Comparison of ENCODE assay signal across 8 cellular contexts in genomic region chr11:111541209-111542061, GRCh38. TPM values are rescaled to one million over a fixed set of nuclear protein-coding genes. Genes with fewer than 3 reads are reported as not detected.
DNase-seq lines count a peak whose midpoint lies in the region; ATAC-seq and TF ChIP-seq lines count a peak whose summit lies in the region.

No MANE protein-coding gene starts in this region.

- TF ChIP-seq POLR2A in adrenal gland (IDR thresholded peaks at IDR 0.05), result no peak

- H3K4me1 Mint-ChIP-seq in activated naive CD4-positive, alpha-beta T cell treated with anti-CD3 and anti-CD28 coated beads, Interleukin-2, amount 50 U/mL, for 24 hours, result peaks cover 27% of the 10 kb centered on the region
- H3K4me1 Mint-ChIP-seq in progenitor cell of endocrine pancreas (ENCODE audit: low read depth), result peaks cover 6% of the 10 kb centered on the region

- no peak for ATAC-seq in HG02623 (IDR thresholded peaks at IDR 0.05; ENCODE audit: unreplicated experiment)

- H3K4me1 ChIP-seq in adrenal gland (replicated peaks in 1 of 2), result peaks cover 13 to 21% of the 10 kb centered on the region in 2 donors
- peaks cover 0 to 26% of the 10 kb centered on the region in 2 donors for H3K4me1 ChIP-seq in right atrium auricular region

- WGBS in adrenal gland, 4 donors, result 3 to 7% (median 5%) methylated on average over 24 to 42 of the region's 42 CpGs

- peak overlapping the region; percentile 74 for H3K4me3 Mint-ChIP-seq in activated naive CD4-positive, alpha-beta T cell treated with anti-CD3 and anti-CD28 coated beads, Interleukin-2, amount 50 U/mL, for 24 hours
- H3K4me3 Mint-ChIP-seq in progenitor cell of endocrine pancreas (ENCODE audit: low read depth), result peak overlapping the region; percentile 67

- H3K27me3 ChIP-seq in adrenal gland (peaks cover 20% of the 10 kb centered on the region), right atrium auricular region (no peaks in the 10 kb centered on the region)

- no peaks in the 10 kb centered on the region for H3K36me3 Mint-ChIP-seq in activated naive CD4-positive, alpha-beta T cell treated with anti-CD3 and anti-CD28 coated beads, Interleukin-2, amount 50 U/mL, for 24 hours
- H3K36me3 Mint-ChIP-seq in progenitor cell of endocrine pancreas (ENCODE audit: insufficient read depth), result no peaks in the 10 kb centered on the region

- H3K4me3 ChIP-seq in adrenal gland (peak overlapping the region in 2 of 4 donors; percentile 18 to 63), right atrium auricular region (peak overlapping the region; percentile 60 to 63)

- peak overlapping the region in 2 of 5 donors; percentile 50 to 76 for H3K27ac ChIP-seq in adrenal gland
- peak overlapping the region; percentile 64 to 66 for H3K27ac ChIP-seq in right atrium auricular region

- no peaks in the 10 kb centered on the region for H3K36me3 ChIP-seq in adrenal gland (replicated peaks in 1 of 2)
- no peaks in the 10 kb centered on the region for H3K36me3 ChIP-seq in right atrium auricular region

- peaks cover 58% of the 10 kb centered on the region for H3K27me3 Mint-ChIP-seq in activated naive CD4-positive, alpha-beta T cell treated with anti-CD3 and anti-CD28 coated beads, Interleukin-2, amount 50 U/mL, for 24 hours
- peaks cover 66% of the 10 kb centered on the region for H3K27me3 Mint-ChIP-seq in progenitor cell of endocrine pancreas

- TF ChIP-seq CTCF in adrenal gland (IDR thresholded peaks at IDR 0.05), result no peak
- no peak for TF ChIP-seq CTCF in right atrium auricular region (IDR thresholded peaks at IDR 0.05)
- no peak for TF ChIP-seq CTCF in progenitor cell of endocrine pancreas (IDR thresholded peaks at IDR 0.05; ENCODE audit: unreplicated experiment)

- no peaks in the 10 kb centered on the region for H3K9me3 ChIP-seq in adrenal gland (replicated peaks in 1 of 3)
- no peaks in the 10 kb centered on the region for H3K9me3 ChIP-seq in right atrium auricular region

- intact Hi-C loops in adrenal gland (cut with DNase I), result no loop called here

- no peak for DNase-seq in activated naive CD4-positive, alpha-beta T cell treated with Interleukin-2 at 50 U/mL for 16 hours
- peak in 6 of 7 donors; percentile 44 to 78 (median 59) for DNase-seq in adrenal gland
- no peak for DNase-seq in right atrium auricular region (ENCODE audit: low spot score)
- no peak for DNase-seq in progenitor cell of endocrine pancreas (ENCODE audit: low spot score, unreplicated experiment)
- DNase-seq in NCI-H2081 treated with DMSO at 0.1 percent for 48 hours (lab: John Stamatoyannopoulos, UW), result no peak
- no peak for DNase-seq in COR-L47 (lab: John Stamatoyannopoulos, UW)

- no peak overlapping the region for H3K27ac Mint-ChIP-seq in activated naive CD4-positive, alpha-beta T cell treated with anti-CD3 and anti-CD28 coated beads, Interleukin-2, amount 50 U/mL, for 24 hours
- H3K27ac Mint-ChIP-seq in progenitor cell of endocrine pancreas, result peak overlapping the region; percentile 9

- no peaks in the 10 kb centered on the region for H3K9me3 Mint-ChIP-seq in activated naive CD4-positive, alpha-beta T cell treated with anti-CD3 and anti-CD28 coated beads, Interleukin-2, amount 50 U/mL, for 24 hours
- no peaks in the 10 kb centered on the region for H3K9me3 Mint-ChIP-seq in progenitor cell of endocrine pancreas (ENCODE audit: low read depth)

RNA-seq across cellular contexts. Expression of gene LAYN, which starts 0.9 kb away (rescaled TPM):
- total RNA-seq in adrenal gland (1 to 10 TPM; 1.6 to 5.4 (median 3.1) TPM), right atrium auricular region (10 to 100 TPM in 1 of 2 donors, 1 to 10 TPM in 1; 5.9 to 12.3 TPM), progenitor cell of endocrine pancreas (4.5 and 5.1 TPM in 2 replicates)
- 1 to 10 TPM; 1.5 to 1.8 (median 1.7) TPM for polyA plus RNA-seq in adrenal gland

RNA-seq across cellular contexts. Expression of gene HOATZ, which starts 26.9 kb away (rescaled TPM):
- total RNA-seq in adrenal gland (not detected), right atrium auricular region (not detected), progenitor cell of endocrine pancreas (not detected in 2 replicates)
- not detected for polyA plus RNA-seq in adrenal gland

RNA-seq across cellular contexts. Expression of gene BTG4, which starts 29.2 kb away (rescaled TPM):
- not detected for total RNA-seq in adrenal gland
- not detected for polyA plus RNA-seq in adrenal gland
- not detected for total RNA-seq in right atrium auricular region
- not detected in 2 replicates for total RNA-seq in progenitor cell of endocrine pancreas

Comparison
In these comparisons a context has a peak if more than half of its experiments do, and no peak if none do; other contexts are left out.
1. DNase-seq: peak in adrenal gland (6 of 7); none in activated naive CD4-positive, alpha-beta T cell treated with Interleukin-2 at 50 U/mL for 16 hours (single experiment), right atrium auricular region (single experiment), progenitor cell of endocrine pancreas (single experiment), NCI-H2081 treated with DMSO at 0.1 percent for 48 hours (single experiment) and COR-L47 (single experiment).